In the genomic region with DNA sequence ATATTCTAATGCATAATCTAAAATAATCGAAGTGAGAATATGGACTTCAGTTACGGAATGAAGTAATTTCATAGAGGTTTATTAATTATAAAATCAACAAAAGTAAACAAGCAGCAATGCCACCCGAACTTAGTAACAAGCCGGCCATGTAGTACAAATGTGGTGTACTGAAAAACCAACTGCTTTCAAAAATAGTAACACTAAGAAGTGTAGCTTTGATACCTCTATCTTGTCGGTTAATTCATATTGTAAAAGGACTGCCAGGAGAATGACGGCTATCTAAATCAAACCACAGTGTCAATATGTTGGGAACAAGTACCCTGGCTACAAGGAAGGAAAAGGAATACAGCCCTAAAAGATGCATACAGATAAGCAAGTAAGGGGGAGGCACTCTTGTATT, we compare ENCODE assay signal across 18 cellular contexts. TPM values are rescaled to one million over a fixed set of nuclear protein-coding genes. Genes with fewer than 3 reads are reported as not detected.
DNase-seq lines count a peak whose midpoint lies in the region; ATAC-seq, FAIRE-seq and TF ChIP-seq lines count a peak whose summit lies in the region.
"Had no signal": no experiment of that assay in that cellular context is flagged by ENCODE, and none has a peak within 500 bp of the region (broad histone marks: within the 10 kb centered on the region; RNA-seq: fewer than 3 reads in every experiment).

No MANE protein-coding gene starts in this region.

- TF ChIP-seq POLR2A in GM12891 (IDR thresholded peaks at IDR 0.05; ENCODE audit: low read depth, low read length): no peak

- peak overlapping the region; percentile 6 for H3K27ac Mint-ChIP-seq in activated T-cell treated with anti-CD3 and anti-CD28 coated beads, Interleukin-2, amount 50 U/mL, for 24 hours
- H3K27ac Mint-ChIP-seq in activated T-helper 17 cell treated with anti-CD3 and anti-CD28 coated beads, Interleukin-2, amount 50 U/mL, for 72 hours: peak overlapping the region; percentile 12

- H3K4me1 Mint-ChIP-seq in activated T-cell treated with anti-CD3 and anti-CD28 coated beads, Interleukin-2, amount 50 U/mL, for 24 hours (ENCODE audit: low read depth): peaks cover 16% of the 10 kb centered on the region
- peaks cover 6% of the 10 kb centered on the region for H3K4me1 Mint-ChIP-seq in activated T-cell treated with anti-CD3 and anti-CD28 coated beads, Interleukin-2, amount 50 U/mL, for 4 hours (ENCODE audit: low read depth)
- H3K4me1 Mint-ChIP-seq in activated T-helper 17 cell treated with anti-CD3 and anti-CD28 coated beads, Interleukin-2, amount 50 U/mL, for 72 hours: peaks cover 10% of the 10 kb centered on the region
- H3K4me1 Mint-ChIP-seq: CD14-positive monocyte had no signal

- H3K14ac ChIP-seq in mesenchymal stem cell (ENCODE audit: low read length in 2 of 2): no peak overlapping the region

- no peak overlapping the region for H3K18ac ChIP-seq in mesenchymal stem cell (ENCODE audit: low read depth in 1 of 2, low read length in 2 of 2)

- FAIRE-seq in GM12891 (lab: Jason Lieb, UNC): peak; percentile 28

- H3K23ac ChIP-seq in mesenchymal stem cell (ENCODE audit: low read length in 2 of 2): no peak overlapping the region

- no peak overlapping the region for H4K91ac ChIP-seq in mesenchymal stem cell (ENCODE audit: low read length)

- H3K4me1 ChIP-seq in mesenchymal stem cell (ENCODE audit: control insufficient read depth, insufficient read depth, low read depth, low read length): no peaks in the 10 kb centered on the region

- H3K27me3 ChIP-seq in mesenchymal stem cell (ENCODE audit: control insufficient read depth in 1 of 2, insufficient read depth in 1 of 2, low read length in 2 of 2): no peaks in the 10 kb centered on the region

- DNase-seq in activated T-cell treated with anti-CD3 and anti-CD28 coated beads, Interleukin-2, amount 50 U/mL, for 24 hours: no peak
- DNase-seq in activated T-cell treated with anti-CD3 and anti-CD28 coated beads, Interleukin-2, amount 50 U/mL, for 4 hours: no peak
- DNase-seq in GM12891 (ENCODE audit: insufficient read length, low spot score) (no peak), mesenchymal stem cell (no peak), T-helper 1 cell (no peak), putamen (ENCODE audit: low spot score) (no peak), retina (no peak)
- DNase-seq: 8988T, DMS79, Karpas-422, NCI-H1048, NCI-H1436, NCI-H1930, NCI-H345, NCI-H524 treated with DMSO at 0.1 percent for 48 hours had no signal

- no peak overlapping the region for H2AK5ac ChIP-seq in mesenchymal stem cell (ENCODE audit: low read length, severe bottlenecking)

- H3K9me3 Mint-ChIP-seq in activated T-cell treated with anti-CD3 and anti-CD28 coated beads, Interleukin-2, amount 50 U/mL, for 24 hours: no peaks in the 10 kb centered on the region
- H3K9me3 Mint-ChIP-seq in activated T-cell treated with anti-CD3 and anti-CD28 coated beads, Interleukin-2, amount 50 U/mL, for 4 hours: no peaks in the 10 kb centered on the region
- H3K9me3 Mint-ChIP-seq in activated T-helper 17 cell treated with anti-CD3 and anti-CD28 coated beads, Interleukin-2, amount 50 U/mL, for 72 hours: no peaks in the 10 kb centered on the region
- H3K9me3 Mint-ChIP-seq: CD14-positive monocyte, IgD-negative memory B cell had no signal

- H2BK5ac ChIP-seq in mesenchymal stem cell (ENCODE audit: low read depth, low read length, poor library complexity, severe bottlenecking): no peak overlapping the region

- no peak overlapping the region for H3K4ac ChIP-seq in mesenchymal stem cell (ENCODE audit: low read depth in 1 of 2, low read length in 2 of 2)

- H3K36me3 ChIP-seq in mesenchymal stem cell (ENCODE audit: control insufficient read depth in 1 of 2, insufficient read depth in 2 of 2, low read depth in 1 of 2, low read length in 2 of 2): peaks cover 3 to 88% of the 10 kb centered on the region in 2 experiments

- no peak overlapping the region for H3K27ac ChIP-seq in mesenchymal stem cell (ENCODE audit: low read length, poor library complexity, severe bottlenecking)

- 89% methylated on average over 3 of the region's 6 CpGs for WGBS in mesenchymal stem cell

- H3K4me2 ChIP-seq in mesenchymal stem cell (ENCODE audit: low read length, poor library complexity, severe bottlenecking): no peak overlapping the region

- no peak overlapping the region for H2BK120ac ChIP-seq in mesenchymal stem cell (ENCODE audit: low read depth, low read length)

- no peaks in the 10 kb centered on the region for H3K9me3 ChIP-seq in mesenchymal stem cell (ENCODE audit: control insufficient read depth, low read length)

- H3K4me3 Mint-ChIP-seq in activated T-cell treated with anti-CD3 and anti-CD28 coated beads, Interleukin-2, amount 50 U/mL, for 24 hours: no peak overlapping the region
- no peak overlapping the region for H3K4me3 Mint-ChIP-seq in activated T-cell treated with anti-CD3 and anti-CD28 coated beads, Interleukin-2, amount 50 U/mL, for 4 hours
- no peak overlapping the region for H3K4me3 Mint-ChIP-seq in activated T-helper 17 cell treated with anti-CD3 and anti-CD28 coated beads, Interleukin-2, amount 50 U/mL, for 72 hours
- H3K4me3 Mint-ChIP-seq: CD14-positive monocyte, IgD-negative memory B cell had no signal

- H3K9ac ChIP-seq in mesenchymal stem cell (ENCODE audit: low read length): peak overlapping the region; percentile 31

- H4K8ac ChIP-seq in mesenchymal stem cell (ENCODE audit: low read length): no peak overlapping the region

- H2BK15ac ChIP-seq in mesenchymal stem cell (ENCODE audit: low read depth, poor library complexity, severe bottlenecking): no peak overlapping the region

- H3K36me3 Mint-ChIP-seq in activated T-cell treated with anti-CD3 and anti-CD28 coated beads, Interleukin-2, amount 50 U/mL, for 24 hours (ENCODE audit: low read depth): peaks cover 90% of the 10 kb centered on the region
- peaks cover 29% of the 10 kb centered on the region for H3K36me3 Mint-ChIP-seq in activated T-cell treated with anti-CD3 and anti-CD28 coated beads, Interleukin-2, amount 50 U/mL, for 4 hours (ENCODE audit: insufficient read depth)
- H3K36me3 Mint-ChIP-seq in activated T-helper 17 cell treated with anti-CD3 and anti-CD28 coated beads, Interleukin-2, amount 50 U/mL, for 72 hours (ENCODE audit: low read depth): peaks cover 95% of the 10 kb centered on the region

- no peak overlapping the region for H3K4me3 ChIP-seq in mesenchymal stem cell (ENCODE audit: insufficient read depth in 1 of 2, low read depth in 1 of 2, low read length in 2 of 2)

- no peak overlapping the region for H2BK12ac ChIP-seq in mesenchymal stem cell (ENCODE audit: low read length in 2 of 2)

- ATAC-seq in activated T-cell treated with anti-CD3 and anti-CD28 coated beads, Interleukin-2, amount 50 U/mL, for 4 hours: no peak
- no peak for ATAC-seq in activated T-helper 17 cell treated with anti-CD3 and anti-CD28 coated beads, Interleukin-2, amount 50 U/mL, for 72 hours (replicated peaks)

- H2AFZ ChIP-seq in mesenchymal stem cell (ENCODE audit: low read depth, low read length): no peak overlapping the region

- peaks cover 14% of the 10 kb centered on the region for H3K79me1 ChIP-seq in mesenchymal stem cell (replicated peaks; ENCODE audit: low read length, poor library complexity, severe bottlenecking)

- no peaks in the 10 kb centered on the region for H3K27me3 Mint-ChIP-seq in activated T-cell treated with anti-CD3 and anti-CD28 coated beads, Interleukin-2, amount 50 U/mL, for 24 hours
- no peaks in the 10 kb centered on the region for H3K27me3 Mint-ChIP-seq in activated T-cell treated with anti-CD3 and anti-CD28 coated beads, Interleukin-2, amount 50 U/mL, for 4 hours (ENCODE audit: low read depth)
- no peaks in the 10 kb centered on the region for H3K27me3 Mint-ChIP-seq in activated T-helper 17 cell treated with anti-CD3 and anti-CD28 coated beads, Interleukin-2, amount 50 U/mL, for 72 hours
- H3K27me3 Mint-ChIP-seq: IgD-negative memory B cell had no signal

TF ChIP-seq in GM12891, 5 proteins besides CTCF, POLR2A, EP300 and RAD21:
- TF ChIP-seq POLR2AphosphoS5 (IDR thresholded peaks at IDR 0.05; ENCODE audit: low read depth, low read length) (no peak), TAF1 (IDR thresholded peaks at IDR 0.05; ENCODE audit: low read depth, low read length) (no peak), PAX5 (IDR thresholded peaks at IDR 0.05; ENCODE audit: insufficient read depth, low read length, severe bottlenecking) (no peak), POU2F2 (IDR thresholded peaks at IDR 0.05; ENCODE audit: low read depth, low read length) (no peak), SPI1 (IDR thresholded peaks at IDR 0.05; ENCODE audit: low read depth, low read length) (no peak)

RNA-seq across cellular contexts. Expression of a gene that starts 48.5 kb away (rescaled TPM):
- 10 to 100 TPM; 71.8 to 79.9 (median 72.8) TPM for total RNA-seq in activated T-cell treated with anti-CD3 and anti-CD28 coated beads, Interleukin-2, amount 50 U/mL, for 4 hours
- 16.5 TPM for polyA plus RNA-seq in GM12891 (2012; ENCODE audit: low read depth, missing spikeins)
- total RNA-seq in activated T-helper 17 cell treated with anti-CD3 and anti-CD28 coated beads, Interleukin-2, amount 50 U/mL, for 72 hours: 10 to 100 TPM; 72.6 to 80.3 TPM
- 13.7 TPM for polyA plus RNA-seq in mesenchymal stem cell (2013, experiment 1 of 2)
- polyA plus RNA-seq in mesenchymal stem cell (2013, experiment 2 of 2): 14.0 TPM
